Comparison of ENCODE assay signal across 8 cellular contexts in genomic region chr17:28357061-28357900, GRCh38. TPM values are rescaled to one million over a fixed set of nuclear protein-coding genes. Genes with fewer than 3 reads are reported as not detected.
A peak's percentile ranks its signal among the peaks of the same experiment; 100 is the strongest.
DNase-seq lines count a peak whose midpoint lies in the region; ATAC-seq and TF ChIP-seq lines count a peak whose summit lies in the region.

A gene with protein sequence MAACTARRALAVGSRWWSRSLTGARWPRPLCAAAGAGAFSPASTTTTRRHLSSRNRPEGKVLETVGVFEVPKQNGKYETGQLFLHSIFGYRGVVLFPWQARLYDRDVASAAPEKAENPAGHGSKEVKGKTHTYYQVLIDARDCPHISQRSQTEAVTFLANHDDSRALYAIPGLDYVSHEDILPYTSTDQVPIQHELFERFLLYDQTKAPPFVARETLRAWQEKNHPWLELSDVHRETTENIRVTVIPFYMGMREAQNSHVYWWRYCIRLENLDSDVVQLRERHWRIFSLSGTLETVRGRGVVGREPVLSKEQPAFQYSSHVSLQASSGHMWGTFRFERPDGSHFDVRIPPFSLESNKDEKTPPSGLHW (minus strand): TSS chr17:28357527. CDS start chr17:28357448, 79 bp downstream.

- H3K27me3 ChIP-seq in ascending aorta (no peaks in the 10 kb centered on the region), right cardiac atrium (ENCODE audit: control insufficient read depth, insufficient read depth) (no peaks in the 10 kb centered on the region), rectal smooth muscle tissue (ENCODE audit: control insufficient read depth, insufficient read depth, low read length) (no peaks in the 10 kb centered on the region), vagina (no peaks in the 10 kb centered on the region)

- DNase-seq in NCI-H2029 (lab: John Stamatoyannopoulos, UW) (peak; percentile 86), ascending aorta (ENCODE audit: low spot score in 2 of 2) (peak; percentile 75 to 97), right cardiac atrium (peak; percentile 95 to 99 (median 98)), vagina (ENCODE audit: extremely low spot score in 2 of 2) (peak in 1 of 2 donors; percentile 95)
- DNase-seq in T-helper 2 cell treated with Interferon-gamma antibody and Interleukin-4, amounts not matched to agents 5 μg/mL and 100 μg/mL, for 36 hours (ENCODE audit: low spot score): peak; percentile 97

- peak within 1 kb of the TSS; percentile 93 to 99 for H3K4me3 ChIP-seq in ascending aorta
- H3K4me3 ChIP-seq in right cardiac atrium (ENCODE audit: low read length): peak within 1 kb of the TSS; percentile 92
- H3K4me3 ChIP-seq in rectal smooth muscle tissue (ENCODE audit: low read length): peak within 1 kb of the TSS; percentile 93
- H3K4me3 ChIP-seq in vagina: peak within 1 kb of the TSS; percentile 90 to 96

- no peaks in the 10 kb centered on the region for H3K9me3 Mint-ChIP-seq in T-helper 2 cell treated with Interferon-gamma antibody and Interleukin-4, amounts not matched to agents 5 μg/mL and 100 μg/mL, for 36 hours

- H3K27ac ChIP-seq in ascending aorta: peak within 1 kb of the TSS; percentile 92 to 95
- peak within 1 kb of the TSS; percentile 71 for H3K27ac ChIP-seq in right cardiac atrium (ENCODE audit: low read length)
- peak within 1 kb of the TSS; percentile 76 for H3K27ac ChIP-seq in rectal smooth muscle tissue (ENCODE audit: low read depth, low read length)
- peak within 1 kb of the TSS; percentile 87 for H3K27ac ChIP-seq in vagina

- H3K4me1 ChIP-seq in ascending aorta: peaks cover 3 to 17% of the 10 kb centered on the region in 2 donors
- no peaks in the 10 kb centered on the region for H3K4me1 ChIP-seq in right cardiac atrium (ENCODE audit: control insufficient read depth, insufficient read depth, low read length)
- H3K4me1 ChIP-seq in rectal smooth muscle tissue (ENCODE audit: control insufficient read depth, insufficient read depth, low read length): peaks cover 13% of the 10 kb centered on the region
- H3K4me1 ChIP-seq in vagina: peaks cover 27% of the 10 kb centered on the region

- peak within 1 kb of the TSS; percentile 92 for H3K27ac Mint-ChIP-seq in T-helper 2 cell treated with Interferon-gamma antibody and Interleukin-4, amounts not matched to agents 5 μg/mL and 100 μg/mL, for 36 hours

- H3K9ac ChIP-seq in rectal smooth muscle tissue (ENCODE audit: low read length): peak within 1 kb of the TSS; percentile 80

- intact Hi-C loops in ascending aorta (cut with DNase I): loop anchor here (1.0 to 5.0 kb wide), 3 partner anchors 22 to 315 kb away; partner anchors contain the start of genes IFT20, NLK, TMEM97 and TNFAIP1
- intact Hi-C loops in right cardiac atrium (cut with DNase I): no loop called here
- intact Hi-C loops in vagina (cut with DNase I): no loop called here

- under 1% methylated on average over 80 of the region's 80 CpGs for WGBS in right cardiac atrium

- no peaks in the 10 kb centered on the region for H3K27me3 Mint-ChIP-seq in T-helper 2 cell treated with Interferon-gamma antibody and Interleukin-4, amounts not matched to agents 5 μg/mL and 100 μg/mL, for 36 hours (ENCODE audit: low read depth)

- H3K9me3 ChIP-seq in ascending aorta (no peaks in the 10 kb centered on the region), right cardiac atrium (ENCODE audit: control insufficient read depth, low read length) (no peaks in the 10 kb centered on the region), vagina (no peaks in the 10 kb centered on the region)

- H3K4me3 Mint-ChIP-seq in T-helper 2 cell treated with Interferon-gamma antibody and Interleukin-4, amounts not matched to agents 5 μg/mL and 100 μg/mL, for 36 hours: peak within 1 kb of the TSS; percentile 91

- peaks cover 29% of the 10 kb centered on the region for H3K4me1 Mint-ChIP-seq in T-helper 2 cell treated with Interferon-gamma antibody and Interleukin-4, amounts not matched to agents 5 μg/mL and 100 μg/mL, for 36 hours (ENCODE audit: low read depth)

- H3K36me3 ChIP-seq in ascending aorta: peaks cover 47 to 64% of the 10 kb centered on the region in 2 donors
- peaks cover 40% of the 10 kb centered on the region for H3K36me3 ChIP-seq in rectal smooth muscle tissue (ENCODE audit: control insufficient read depth, insufficient read depth, low read length)
- H3K36me3 ChIP-seq in vagina: peaks cover 0 to 51% of the 10 kb centered on the region in 2 donors

- TF ChIP-seq CTCF in ascending aorta (IDR thresholded peaks at IDR 0.05): peak in 1 of 3 experiments; percentile 14
- TF ChIP-seq CTCF in vagina (IDR thresholded peaks at IDR 0.05): no peak

- ATAC-seq in GM18502 (IDR thresholded peaks at IDR 0.05; ENCODE audit: poor library complexity, unreplicated experiment) (peak; percentile 94), HG02943 (IDR thresholded peaks at IDR 0.05; ENCODE audit: low read depth, unreplicated experiment) (peak; percentile 94), right cardiac atrium (peak; percentile 99)

- TF ChIP-seq POLR2A in vagina (IDR thresholded peaks at IDR 0.05): peak in 1 of 2 donors; percentile 67

- peaks cover 51% of the 10 kb centered on the region for H3K36me3 Mint-ChIP-seq in T-helper 2 cell treated with Interferon-gamma antibody and Interleukin-4, amounts not matched to agents 5 μg/mL and 100 μg/mL, for 36 hours (ENCODE audit: low read depth)

RNA-seq across cellular contexts. Expression of the gene that starts here (rescaled TPM):
- total RNA-seq in ascending aorta (82.2 TPM), right cardiac atrium (10 to 100 TPM; 97.1 to 99.8 (median 98.6) TPM), vagina (45.9 TPM)
- 95.6 TPM for polyA plus RNA-seq in right cardiac atrium
